ENCODE assay signal across 28 cellular contexts in genomic region chr1:84842748-84843231, GRCh38.
DNase-seq lines count a peak whose midpoint lies in the region; ATAC-seq and TF ChIP-seq lines count a peak whose summit lies in the region.
"Had no signal": no experiment of that assay in that cellular context is flagged by ENCODE, and none has a peak within 500 bp of the region (broad histone marks: within the 10 kb centered on the region; RNA-seq: fewer than 3 reads in every experiment).

No MANE protein-coding gene starts in this region.

- H3K4me3 ChIP-seq in choroid plexus epithelial cell (ENCODE audit: low read depth, low read length): no peak overlapping the region
- H3K4me3 ChIP-seq: GM23248, K562, MG63, thoracic aorta had no signal

- no peak overlapping the region for H3K4me3 Mint-ChIP-seq in activated naive CD8-positive, alpha-beta T cell treated with anti-CD3 and anti-CD28 coated beads, Interleukin-2, amount 50 U/mL, for 24 hours
- H3K4me3 Mint-ChIP-seq: activated CD4-positive, alpha-beta T cell treated with anti-CD3 and anti-CD28 coated beads for 36 hours; activated T-cell treated with anti-CD3 and anti-CD28 coated beads, Interleukin-2, amount 50 U/mL, for 72 hours; central memory CD8-positive, alpha-beta T cell; T-helper 1 cell treated with Interleukin-12 subunit alpha and Interleukin-12 subunit beta and Interleukin-4 antibody, amounts not matched to agents 30 μg/mL and 1 μg/mL, for 36 hours had no signal

- H3K27ac Mint-ChIP-seq in activated naive CD8-positive, alpha-beta T cell treated with anti-CD3 and anti-CD28 coated beads, Interleukin-2, amount 50 U/mL, for 24 hours: no peak overlapping the region
- H3K27ac Mint-ChIP-seq: activated CD4-positive, alpha-beta T cell treated with anti-CD3 and anti-CD28 coated beads for 36 hours; activated T-cell treated with anti-CD3 and anti-CD28 coated beads, Interleukin-2, amount 50 U/mL, for 72 hours; T-helper 1 cell treated with Interleukin-12 subunit alpha and Interleukin-12 subunit beta and Interleukin-4 antibody, amounts not matched to agents 30 μg/mL and 1 μg/mL, for 36 hours had no signal

- no peak for TF ChIP-seq CTCF in choroid plexus epithelial cell (conservative IDR thresholded peaks at IDR 0.05; ENCODE audit: low read depth, low read length)

- peaks cover 10% of the 10 kb centered on the region for H3K4me1 Mint-ChIP-seq in activated naive CD8-positive, alpha-beta T cell treated with anti-CD3 and anti-CD28 coated beads, Interleukin-2, amount 50 U/mL, for 24 hours

- no peak for ATAC-seq in activated naive CD8-positive, alpha-beta T cell treated with anti-CD3 and anti-CD28 coated beads, Interleukin-2, amount 50 U/mL, for 24 hours
- ATAC-seq in HG03097 (IDR thresholded peaks at IDR 0.05; ENCODE audit: low FRiP score, unreplicated experiment): no peak
- ATAC-seq: activated CD4-positive, alpha-beta T cell treated with anti-CD3 and anti-CD28 coated beads for 36 hours; activated T-cell treated with anti-CD3 and anti-CD28 coated beads, Interleukin-2, amount 50 U/mL, for 72 hours; K562; right cardiac atrium had no signal

- H3K27me3 Mint-ChIP-seq in activated naive CD8-positive, alpha-beta T cell treated with anti-CD3 and anti-CD28 coated beads, Interleukin-2, amount 50 U/mL, for 24 hours: no peaks in the 10 kb centered on the region
- H3K27me3 Mint-ChIP-seq: activated CD4-positive, alpha-beta T cell treated with anti-CD3 and anti-CD28 coated beads for 36 hours had no signal

- peak; percentile 57 for DNase-seq in NK-92 treated with Interleukin-12 subunit alpha and Interleukin-12 subunit beta, amount 100 ng/mL, for 24 hours (lab: John Stamatoyannopoulos, UW)
- DNase-seq in NK-92 (lab: John Stamatoyannopoulos, UW; ENCODE audit: unreplicated experiment) (no peak), choroid plexus epithelial cell (ENCODE audit: low read depth) (peak; percentile 47), iris pigment epithelial cell (ENCODE audit: low read depth) (peak; percentile 30), NCI-H345 (lab: John Stamatoyannopoulos, UW) (no peak)
- no peak for DNase-seq in activated naive CD8-positive, alpha-beta T cell treated with anti-CD3 and anti-CD28 coated beads, Interleukin-2, amount 50 U/mL, for 24 hours
- no peak for DNase-seq in stimulated activated CD8-positive, alpha-beta memory T cell treated with anti-CD3 and anti-CD28 coated beads, Interleukin-4, amount 100 ng/mL, for 48 hours
- DNase-seq: 8988T; activated CD4-positive, alpha-beta T cell treated with anti-CD3 and anti-CD28 coated beads for 36 hours; activated naive CD4-positive, alpha-beta T cell treated with Interleukin-2 at 50 U/mL for 16 hours; activated T-cell treated with anti-CD3 and anti-CD28 coated beads, Interleukin-2, amount 50 U/mL, for 72 hours; anterior cingulate cortex; DMS53; GF-D8; GM23248; islet precursor cell; MG63; NCI-H1436; NCI-H2107; NCI-H524 treated with DMSO at 0.1 percent for 48 hours; right cardiac atrium; stimulated activated CD4-positive, alpha-beta T cell treated with anti-CD3 and anti-CD28 coated beads, Interleukin-4, amount 100 ng/mL, for 4 hours; stimulated activated naive CD4-positive, alpha-beta T cell treated with Interleukin-2 at 50 U/mL for 16 hours had no signal

- no peaks in the 10 kb centered on the region for H3K36me3 Mint-ChIP-seq in activated naive CD8-positive, alpha-beta T cell treated with anti-CD3 and anti-CD28 coated beads, Interleukin-2, amount 50 U/mL, for 24 hours (ENCODE audit: low read depth)

- H3K9me3 Mint-ChIP-seq in activated naive CD8-positive, alpha-beta T cell treated with anti-CD3 and anti-CD28 coated beads, Interleukin-2, amount 50 U/mL, for 24 hours: no peaks in the 10 kb centered on the region
- H3K9me3 Mint-ChIP-seq: central memory CD8-positive, alpha-beta T cell; T-helper 1 cell treated with Interleukin-12 subunit alpha and Interleukin-12 subunit beta and Interleukin-4 antibody, amounts not matched to agents 30 μg/mL and 1 μg/mL, for 36 hours had no signal

Comparison
In these comparisons a context has a peak if more than half of its experiments do, and no peak if none do; other contexts are left out.
1. DNase-seq: peak in NK-92 treated with Interleukin-12 subunit alpha and Interleukin-12 subunit beta, amount 100 ng/mL, for 24 hours (single experiment), choroid plexus epithelial cell (single experiment) and iris pigment epithelial cell (single experiment); none in NK-92 (single experiment), NCI-H345 (single experiment), activated naive CD8-positive, alpha-beta T cell treated with anti-CD3 and anti-CD28 coated beads, Interleukin-2, amount 50 U/mL, for 24 hours (single experiment) and stimulated activated CD8-positive, alpha-beta memory T cell treated with anti-CD3 and anti-CD28 coated beads, Interleukin-4, amount 100 ng/mL, for 48 hours (single experiment).